ENCODE assay signal across 25 cellular contexts in the genomic region with DNA sequence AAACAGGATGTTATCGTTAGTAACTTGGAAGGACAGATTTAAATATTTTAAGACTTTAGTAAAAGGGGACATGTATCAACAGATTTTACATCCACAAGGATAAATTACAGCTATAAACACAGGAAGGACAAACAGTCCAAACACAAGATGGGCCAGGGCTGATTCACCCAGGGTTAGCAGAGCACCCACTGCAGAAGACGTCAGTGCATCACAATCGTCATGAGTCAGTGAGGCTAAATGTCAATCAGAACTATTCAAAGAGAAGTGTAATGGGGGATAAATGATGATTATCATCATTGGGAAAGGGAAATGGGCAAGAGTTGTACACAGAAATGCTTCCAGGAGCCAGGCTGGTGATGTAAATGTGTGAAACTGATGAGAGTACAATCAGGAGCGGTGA.
DNase-seq lines count a peak whose midpoint lies in the region; ATAC-seq and TF ChIP-seq lines count a peak whose summit lies in the region.
"Had no signal": no experiment of that assay in that cellular context is flagged by ENCODE, and none has a peak within 500 bp of the region (broad histone marks: within the 10 kb centered on the region; RNA-seq: fewer than 3 reads in every experiment).

No MANE protein-coding gene starts in this region.

- no peak overlapping the region for H2AFZ ChIP-seq in GM23248

- no peaks in the 10 kb centered on the region for H3K4me1 ChIP-seq in GM23248 (ENCODE audit: insufficient read depth)
- no peaks in the 10 kb centered on the region for H3K4me1 ChIP-seq in RWPE2 (ENCODE audit: insufficient read depth, poor library complexity, severe bottlenecking)
- no peaks in the 10 kb centered on the region for H3K4me1 ChIP-seq in mucosa of descending colon (ENCODE audit: low read depth)
- H3K4me1 ChIP-seq: psoas muscle had no signal

- H3K9me3 ChIP-seq in GM23248 (ENCODE audit: low read depth) (no peaks in the 10 kb centered on the region), RWPE2 (ENCODE audit: severe bottlenecking) (no peaks in the 10 kb centered on the region), mucosa of descending colon (no peaks in the 10 kb centered on the region)
- H3K9me3 ChIP-seq: psoas muscle had no signal

- WGBS in GM23248 (ENCODE audit: low coverage in 1 of 2, low lambda C conversion rate in 2 of 2, missing lambda C conversion rate in 2 of 2), 2 experiments, result 70 to 71% methylated on average over 4 of the region's 4 CpGs

- no peaks in the 10 kb centered on the region for H4K20me1 ChIP-seq in GM23248 (ENCODE audit: insufficient read depth)

- no peaks in the 10 kb centered on the region for H3K36me3 Mint-ChIP-seq in activated CD4-positive, alpha-beta memory T cell treated with anti-CD3 and anti-CD28 coated beads, Interleukin-2, amount 10 ng/mL, durations not matched to agents 7 days and 5 days (ENCODE audit: low read depth)
- H3K36me3 Mint-ChIP-seq: activated naive CD4-positive, alpha-beta T cell treated with anti-CD3 and anti-CD28 coated beads, Interleukin-2, amount 50 U/mL, for 72 hours; CD4-positive, CD25-positive, alpha-beta regulatory T cell; type B pancreatic cell had no signal

- TF ChIP-seq CTCF in RWPE2 (IDR thresholded peaks at IDR 0.05; ENCODE audit: poor library complexity, severe bottlenecking), result no peak
- no peak for TF ChIP-seq CTCF in mucosa of descending colon (IDR thresholded peaks at IDR 0.05)
- no peak for TF ChIP-seq CTCF in GM10266 (IDR thresholded peaks at IDR 0.05; ENCODE audit: control insufficient read depth, insufficient read depth, low read depth, missing control alignments)

- in situ Hi-C loops in GM23248 (cut with MboI), result no loop called here

- CTCF ChIA-PET in activated CD4-positive, alpha-beta memory T cell treated with anti-CD3 and anti-CD28 coated beads, Interleukin-2, amount 10 ng/mL, durations not matched to agents 7 days and 5 days (lab: Charles Lee), result interaction anchor here (0.5 kb wide), 1 partner anchor 283 kb away, joined by 5 read pairs; no protein-coding TSS in a partner anchor

- peak; percentile 35 for DNase-seq in GM23248
- no peak for DNase-seq in RWPE2 (ENCODE audit: low spot score)
- peak; percentile 31 for DNase-seq in epithelial cell of prostate (ENCODE audit: low read depth, low spot score)
- DNase-seq in mucosa of descending colon, result no peak
- DNase-seq in KG1 (lab: John Stamatoyannopoulos, UW), result no peak
- no peak for DNase-seq in OCI-M2 (lab: John Stamatoyannopoulos, UW; ENCODE audit: unreplicated experiment)
- DNase-seq in GM10266 (ENCODE audit: extremely low spot score), result no peak
- no peak for DNase-seq in activated CD4-positive, alpha-beta memory T cell treated with anti-CD3 and anti-CD28 coated beads, Interleukin-2, amount 10 ng/mL, durations not matched to agents 7 days and 5 days
- DNase-seq: CD4-positive, CD25-positive, alpha-beta regulatory T cell; effector memory CD4-positive, alpha-beta T cell; GDM1; glutamatergic neuron; GOT3; Karpas-422; NCI-H1048; NCI-H187; NCI-H2227 treated with DMSO at 0.1 percent for 48 hours; NCI-H748 treated with DMSO at 0.1 percent for 48 hours; psoas muscle; WERI-Rb-1 had no signal

- H3K27me3 Mint-ChIP-seq in activated CD4-positive, alpha-beta memory T cell treated with anti-CD3 and anti-CD28 coated beads, Interleukin-2, amount 10 ng/mL, durations not matched to agents 7 days and 5 days, result no peaks in the 10 kb centered on the region
- H3K27me3 Mint-ChIP-seq: activated CD4-positive, alpha-beta T cell treated with anti-CD3 and anti-CD28 coated beads, Interleukin-2, amount 10 ng/mL, durations not matched to agents 24 days and 14 days; type B pancreatic cell had no signal

- H3K4me2 ChIP-seq in GM23248 (ENCODE audit: unreplicated experiment), result no peak overlapping the region

- H3K27ac ChIP-seq in GM23248 (no peak overlapping the region), RWPE2 (ENCODE audit: poor library complexity, severe bottlenecking) (no peak overlapping the region), epithelial cell of prostate (peak overlapping the region; percentile 29)
- H3K27ac ChIP-seq: psoas muscle, WERI-Rb-1 had no signal

- H3K9me2 ChIP-seq in GM23248 (ENCODE audit: insufficient read depth), result no peaks in the 10 kb centered on the region

- H3K79me2 ChIP-seq in GM23248 (ENCODE audit: insufficient read depth), result no peaks in the 10 kb centered on the region

- ATAC-seq in RWPE2 (ENCODE audit: low read depth) (peak; percentile 78), mucosa of descending colon (peak; percentile 38)
- ATAC-seq: esophagus mucosa, psoas muscle had no signal

- H3K4me1 Mint-ChIP-seq in activated CD4-positive, alpha-beta memory T cell treated with anti-CD3 and anti-CD28 coated beads, Interleukin-2, amount 10 ng/mL, durations not matched to agents 7 days and 5 days, result no peaks in the 10 kb centered on the region
- H3K4me1 Mint-ChIP-seq: CD4-positive, CD25-positive, alpha-beta regulatory T cell had no signal

- H3K4me3 ChIP-seq in GM23248, result no peak overlapping the region
- no peak overlapping the region for H3K4me3 ChIP-seq in RWPE2 (ENCODE audit: severe bottlenecking)
- no peak overlapping the region for H3K4me3 ChIP-seq in mucosa of descending colon
- H3K4me3 ChIP-seq: psoas muscle had no signal

- H3K27ac Mint-ChIP-seq in activated CD4-positive, alpha-beta memory T cell treated with anti-CD3 and anti-CD28 coated beads, Interleukin-2, amount 10 ng/mL, durations not matched to agents 7 days and 5 days, result no peak overlapping the region
- H3K27ac Mint-ChIP-seq: activated CD4-positive, alpha-beta T cell treated with anti-CD3 and anti-CD28 coated beads, Interleukin-2, amount 10 ng/mL, durations not matched to agents 24 days and 14 days; activated naive CD4-positive, alpha-beta T cell treated with anti-CD3 and anti-CD28 coated beads, Interleukin-2, amount 50 U/mL, for 72 hours; activated T-helper 1 cell treated with anti-CD3 and anti-CD28 coated beads, Interleukin-12 subunit alpha, Interleukin-12 subunit beta, Interleukin-2, Interleukin-4 antibody, amounts not matched to agents 30 ng/mL and 10 ng/mL and 1 ng/mL, durations not matched to agents 14 hours and 24 hours and 36 hours; CD4-positive, CD25-positive, alpha-beta regulatory T cell; type B pancreatic cell had no signal

- no peaks in the 10 kb centered on the region for H3K9me3 Mint-ChIP-seq in activated CD4-positive, alpha-beta memory T cell treated with anti-CD3 and anti-CD28 coated beads, Interleukin-2, amount 10 ng/mL, durations not matched to agents 7 days and 5 days
- H3K9me3 Mint-ChIP-seq: type B pancreatic cell had no signal

- intact Hi-C loops in mucosa of descending colon (cut with DNase I, micrococcal nuclease), result no loop called here

- POLR2A ChIA-PET in activated CD4-positive, alpha-beta memory T cell treated with anti-CD3 and anti-CD28 coated beads, Interleukin-2, amount 10 ng/mL, durations not matched to agents 7 days and 5 days (lab: Charles Lee), result no interaction called here

- H3K27me3 ChIP-seq in GM23248 (replicated peaks; ENCODE audit: insufficient read depth) (no peaks in the 10 kb centered on the region), RWPE2 (ENCODE audit: insufficient read depth, poor library complexity, severe bottlenecking) (no peaks in the 10 kb centered on the region)

- H3K4me3 Mint-ChIP-seq in activated CD4-positive, alpha-beta memory T cell treated with anti-CD3 and anti-CD28 coated beads, Interleukin-2, amount 10 ng/mL, durations not matched to agents 7 days and 5 days, result no peak overlapping the region
- H3K4me3 Mint-ChIP-seq: activated CD4-positive, alpha-beta T cell treated with anti-CD3 and anti-CD28 coated beads, Interleukin-2, amount 10 ng/mL, durations not matched to agents 24 days and 14 days; activated T-helper 1 cell treated with anti-CD3 and anti-CD28 coated beads, Interleukin-12 subunit alpha, Interleukin-12 subunit beta, Interleukin-2, Interleukin-4 antibody, amounts not matched to agents 30 ng/mL and 10 ng/mL and 1 ng/mL, durations not matched to agents 14 hours and 24 hours and 36 hours; CD4-positive, CD25-positive, alpha-beta regulatory T cell; type B pancreatic cell had no signal

- no peak overlapping the region for H3K9ac ChIP-seq in GM23248

- no peaks in the 10 kb centered on the region for H3K36me3 ChIP-seq in GM23248 (ENCODE audit: low read depth)
- H3K36me3 ChIP-seq in RWPE2 (ENCODE audit: low read depth), result no peaks in the 10 kb centered on the region
- no peaks in the 10 kb centered on the region for H3K36me3 ChIP-seq in mucosa of descending colon (ENCODE audit: low read depth)
- H3K36me3 ChIP-seq: WERI-Rb-1 had no signal

- H3F3A ChIP-seq in GM23248 (ENCODE audit: insufficient read depth), result no peaks in the 10 kb centered on the region

Comparison
In these comparisons a context has a peak if more than half of its experiments do, and no peak if none do; other contexts are left out.
1. DNase-seq: peak in GM23248 (single experiment) and epithelial cell of prostate (single experiment); none in RWPE2 (single experiment), mucosa of descending colon (0 of 3), KG1 (single experiment), OCI-M2 (single experiment), GM10266 (single experiment) and activated CD4-positive, alpha-beta memory T cell treated with anti-CD3 and anti-CD28 coated beads, Interleukin-2, amount 10 ng/mL, durations not matched to agents 7 days and 5 days (single experiment).